1 cellular context compared by ENCODE assay signal in the genomic region with DNA sequence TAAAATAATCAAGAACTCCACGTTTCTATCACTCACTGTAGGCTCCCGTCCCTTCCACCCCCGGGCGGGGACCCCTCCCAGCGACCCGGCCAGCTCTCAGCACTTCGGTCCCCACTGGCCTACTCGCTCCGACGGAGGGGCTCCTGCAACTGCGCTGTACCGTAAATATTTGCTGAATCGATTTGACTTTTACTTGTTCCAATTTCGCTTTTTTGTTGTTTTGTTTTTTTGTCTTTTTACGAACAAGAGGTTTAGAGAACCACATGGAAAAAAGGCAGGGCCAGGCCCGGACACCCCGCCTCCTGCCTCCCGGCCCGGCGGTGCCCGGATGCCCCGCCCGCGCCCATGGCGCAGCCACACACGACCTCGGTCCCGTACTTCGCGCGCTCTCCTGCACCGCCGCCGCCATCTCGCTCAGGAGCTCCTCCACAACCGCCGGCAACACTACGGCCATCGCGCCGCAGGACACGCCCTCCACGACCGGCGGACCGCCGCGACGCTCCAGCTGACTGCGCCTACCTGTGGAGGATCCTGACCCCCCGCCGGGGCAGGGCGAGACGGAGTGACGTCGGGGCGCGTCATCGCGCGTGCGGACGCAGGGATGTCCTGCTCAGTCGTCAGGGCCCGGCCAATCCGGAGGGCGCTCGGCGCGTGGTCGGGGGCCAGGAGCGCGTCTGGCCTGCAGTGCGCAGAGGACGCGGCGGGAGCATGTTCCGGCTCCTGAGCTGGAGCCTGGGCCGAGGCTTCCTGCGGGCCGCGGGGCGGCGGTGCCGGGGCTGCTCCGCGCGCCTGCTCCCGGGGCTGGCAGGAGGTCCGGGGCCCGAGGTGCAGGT.
A peak's percentile ranks its signal among the peaks of the same experiment; 100 is the strongest.
TF ChIP-seq lines count a peak whose summit lies in the region.

A gene with protein sequence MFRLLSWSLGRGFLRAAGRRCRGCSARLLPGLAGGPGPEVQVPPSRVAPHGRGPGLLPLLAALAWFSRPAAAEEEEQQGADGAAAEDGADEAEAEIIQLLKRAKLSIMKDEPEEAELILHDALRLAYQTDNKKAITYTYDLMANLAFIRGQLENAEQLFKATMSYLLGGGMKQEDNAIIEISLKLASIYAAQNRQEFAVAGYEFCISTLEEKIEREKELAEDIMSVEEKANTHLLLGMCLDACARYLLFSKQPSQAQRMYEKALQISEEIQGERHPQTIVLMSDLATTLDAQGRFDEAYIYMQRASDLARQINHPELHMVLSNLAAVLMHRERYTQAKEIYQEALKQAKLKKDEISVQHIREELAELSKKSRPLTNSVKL (plus strand): TSS at position 684 of the 833 bp plus-strand sequence. CDS start 25 bp downstream, at position 709.
A gene with protein sequence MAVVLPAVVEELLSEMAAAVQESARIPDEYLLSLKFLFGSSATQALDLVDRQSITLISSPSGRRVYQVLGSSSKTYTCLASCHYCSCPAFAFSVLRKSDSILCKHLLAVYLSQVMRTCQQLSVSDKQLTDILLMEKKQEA (minus strand): TSS at position 564 of the 833 bp plus-strand sequence. CDS start 110 bp downstream, at position 454.

TF ChIP-seq in GM23338, 12 proteins besides CTCF, POLR2A, EP300 and RAD21:
- TF ChIP-seq CREB1 (CRISPR knock-in tag; IDR thresholded peaks at IDR 0.05; ENCODE audit: low read depth) (peak; percentile 98), NANOG (IDR thresholded peaks at IDR 0.05; ENCODE audit: borderline replicate concordance) (no peak), POLR2AphosphoS5 (IDR thresholded peaks at IDR 0.05; ENCODE audit: low read depth) (peak; percentile 97), ZNF114 (CRISPR knock-in tag; IDR thresholded peaks at IDR 0.05) (no peak), ZNF331 (CRISPR knock-in tag; IDR thresholded peaks at IDR 0.05; ENCODE audit: low read depth) (no peak)
- TF ChIP-seq, protein P1, sequence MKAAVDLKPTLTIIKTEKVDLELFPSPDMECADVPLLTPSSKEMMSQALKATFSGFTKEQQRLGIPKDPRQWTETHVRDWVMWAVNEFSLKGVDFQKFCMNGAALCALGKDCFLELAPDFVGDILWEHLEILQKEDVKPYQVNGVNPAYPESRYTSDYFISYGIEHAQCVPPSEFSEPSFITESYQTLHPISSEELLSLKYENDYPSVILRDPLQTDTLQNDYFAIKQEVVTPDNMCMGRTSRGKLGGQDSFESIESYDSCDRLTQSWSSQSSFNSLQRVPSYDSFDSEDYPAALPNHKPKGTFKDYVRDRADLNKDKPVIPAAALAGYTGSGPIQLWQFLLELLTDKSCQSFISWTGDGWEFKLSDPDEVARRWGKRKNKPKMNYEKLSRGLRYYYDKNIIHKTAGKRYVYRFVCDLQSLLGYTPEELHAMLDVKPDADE (IDR thresholded peaks at IDR 0.05), result peak; percentile 58; the same call in 1 of the 2 replicates
- TF ChIP-seq, protein P2, sequence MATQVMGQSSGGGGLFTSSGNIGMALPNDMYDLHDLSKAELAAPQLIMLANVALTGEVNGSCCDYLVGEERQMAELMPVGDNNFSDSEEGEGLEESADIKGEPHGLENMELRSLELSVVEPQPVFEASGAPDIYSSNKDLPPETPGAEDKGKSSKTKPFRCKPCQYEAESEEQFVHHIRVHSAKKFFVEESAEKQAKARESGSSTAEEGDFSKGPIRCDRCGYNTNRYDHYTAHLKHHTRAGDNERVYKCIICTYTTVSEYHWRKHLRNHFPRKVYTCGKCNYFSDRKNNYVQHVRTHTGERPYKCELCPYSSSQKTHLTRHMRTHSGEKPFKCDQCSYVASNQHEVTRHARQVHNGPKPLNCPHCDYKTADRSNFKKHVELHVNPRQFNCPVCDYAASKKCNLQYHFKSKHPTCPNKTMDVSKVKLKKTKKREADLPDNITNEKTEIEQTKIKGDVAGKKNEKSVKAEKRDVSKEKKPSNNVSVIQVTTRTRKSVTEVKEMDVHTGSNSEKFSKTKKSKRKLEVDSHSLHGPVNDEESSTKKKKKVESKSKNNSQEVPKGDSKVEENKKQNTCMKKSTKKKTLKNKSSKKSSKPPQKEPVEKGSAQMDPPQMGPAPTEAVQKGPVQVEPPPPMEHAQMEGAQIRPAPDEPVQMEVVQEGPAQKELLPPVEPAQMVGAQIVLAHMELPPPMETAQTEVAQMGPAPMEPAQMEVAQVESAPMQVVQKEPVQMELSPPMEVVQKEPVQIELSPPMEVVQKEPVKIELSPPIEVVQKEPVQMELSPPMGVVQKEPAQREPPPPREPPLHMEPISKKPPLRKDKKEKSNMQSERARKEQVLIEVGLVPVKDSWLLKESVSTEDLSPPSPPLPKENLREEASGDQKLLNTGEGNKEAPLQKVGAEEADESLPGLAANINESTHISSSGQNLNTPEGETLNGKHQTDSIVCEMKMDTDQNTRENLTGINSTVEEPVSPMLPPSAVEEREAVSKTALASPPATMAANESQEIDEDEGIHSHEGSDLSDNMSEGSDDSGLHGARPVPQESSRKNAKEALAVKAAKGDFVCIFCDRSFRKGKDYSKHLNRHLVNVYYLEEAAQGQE (IDR thresholded peaks at IDR 0.05; ENCODE audit: unreplicated experiment), result no peak
